25 cellular contexts compared by ENCODE assay signal in genomic region chr2:2716771-2717170, GRCh38.
"Had no signal": no experiment of that assay in that cellular context is flagged by ENCODE, and none has a peak within 500 bp of the region (broad histone marks: within the 10 kb centered on the region; RNA-seq: fewer than 3 reads in every experiment).

No MANE protein-coding gene starts in this region.

- H3K27ac ChIP-seq: stomach, suprapubic skin, testis, thoracic aorta, thyroid gland, tibial artery, tibial nerve, upper lobe of left lung, upper lobe of right lung, uterus, vagina had no signal

- H3K4me1 ChIP-seq: stomach, suprapubic skin, testis, thyroid gland, tibial artery, tibial nerve, upper lobe of left lung, upper lobe of right lung, uterus, vagina had no signal

- H3K4me3 ChIP-seq: stomach, suprapubic skin, testis, thoracic aorta, thyroid gland, tibial artery, tibial nerve, upper lobe of left lung, upper lobe of right lung, uterus, vagina had no signal

- H3K9me3 ChIP-seq: stomach, suprapubic skin, testis, thoracic aorta, thyroid gland, tibial artery, tibial nerve, upper lobe of left lung, upper lobe of right lung, uterus, vagina had no signal

- DNase-seq: stimulated activated CD4-positive, alpha-beta T cell treated with anti-CD3 and anti-CD28 coated beads, Interleukin-2, amount 100 ng/mL, for 48 hours; stimulated activated CD4-positive, alpha-beta T cell treated with anti-CD3 and anti-CD28 coated beads, Interleukin-4, amount 100 ng/mL, for 1 hour; stimulated activated CD4-positive, alpha-beta T cell treated with anti-CD3 and anti-CD28 coated beads, Interleukin-4, amount 100 ng/mL, for 24 hours; stimulated activated CD4-positive, alpha-beta T cell treated with anti-CD3 and anti-CD28 coated beads, Interleukin-4, amount 100 ng/mL, for 4 hours; stimulated activated CD8-positive, alpha-beta memory T cell treated with anti-CD3 and anti-CD28 coated beads, Interleukin-4, amount 100 ng/mL, for 48 hours; stimulated activated naive B cell treated with anti-CD40 and anti-IgM and Interleukin-4, amounts not matched to agents 10 μg/mL and 1 μg/mL and 100 μg/mL, for 72 hours; stimulated activated naive CD4-positive, alpha-beta T cell; stimulated activated naive CD4-positive, alpha-beta T cell treated with Interleukin-2 at 50 U/mL for 16 hours; stimulated activated naive CD8-positive, alpha-beta T cell treated with anti-CD3 and anti-CD28 coated beads, Interleukin-15, amount 100 ng/mL, for 72 hours; stimulated activated naive CD8-positive, alpha-beta T cell treated with anti-CD3 and anti-CD28 coated beads, Interleukin-15, Interleukin-2, amounts not matched to agents 100 U/mL and 50 U/mL, for 24 hours; stomach; substantia nigra; testis; thyroid gland; tibial artery; trophoblast cell; upper lobe of left lung; upper lobe of right lung; uterus had no signal

- H3K27me3 ChIP-seq: testis, thyroid gland, tibial artery, tibial nerve, upper lobe of left lung, upper lobe of right lung, uterus, vagina had no signal

- H3K36me3 ChIP-seq: stomach, suprapubic skin, thoracic aorta, thyroid gland, tibial artery, tibial nerve, upper lobe of left lung, upper lobe of right lung, uterus, vagina had no signal

- ATAC-seq: stimulated activated effector memory CD8-positive, alpha-beta T cell treated with anti-CD3 and anti-CD28 coated beads, Interleukin-12 subunit alpha, Interleukin-12 subunit beta, amount 100 ng/mL, for 72 hours; stimulated activated memory B cell treated with anti-CD40 and anti-IgM and Interleukin-4, amounts not matched to agents 10 μg/mL and 1 μg/mL and 100 μg/mL, for 72 hours; stimulated activated naive B cell treated with anti-CD40 and anti-IgM and Interleukin-4, amounts not matched to agents 10 μg/mL and 1 μg/mL and 100 μg/mL, for 72 hours; stimulated activated naive CD8-positive, alpha-beta T cell treated with anti-CD3 and anti-CD28 coated beads, Interleukin-15, amount 100 ng/mL, for 72 hours; stimulated activated naive CD8-positive, alpha-beta T cell treated with anti-CD3 and anti-CD28 coated beads, Interleukin-15, Interleukin-2, amounts not matched to agents 100 U/mL and 50 U/mL, for 24 hours; upper lobe of right lung had no signal
